10 cellular contexts compared by ENCODE assay signal in the genomic region with DNA sequence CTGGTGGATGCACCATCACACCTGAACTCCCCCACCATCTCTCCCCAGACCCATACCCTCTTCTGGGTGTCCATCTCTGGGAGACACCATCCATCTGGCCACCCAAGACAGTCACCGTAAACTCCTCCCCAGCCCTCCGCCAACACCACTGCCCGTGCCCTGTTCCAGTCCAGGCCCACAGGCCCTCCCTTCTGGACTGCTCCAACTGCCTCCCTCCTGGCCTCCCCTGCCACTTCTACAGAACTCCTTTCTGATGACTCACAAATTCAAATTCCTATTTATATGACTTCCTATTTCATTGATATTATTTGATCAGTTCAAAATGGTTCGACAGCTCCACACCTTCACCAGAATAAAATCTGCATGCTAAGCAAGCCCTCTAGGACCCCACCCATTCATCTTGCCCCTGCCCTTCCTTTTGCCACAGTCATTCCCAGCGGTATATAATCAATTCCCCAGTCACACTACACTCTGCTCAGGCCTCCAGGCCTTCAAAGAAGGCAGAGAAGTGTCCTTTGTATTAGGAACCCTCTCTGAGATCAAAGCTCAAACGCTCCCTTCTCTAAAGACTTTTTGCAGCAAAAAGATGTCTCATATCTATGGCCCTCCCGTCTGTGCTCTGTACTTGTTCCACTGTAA. TPM values are rescaled to one million over a fixed set of nuclear protein-coding genes. Genes with fewer than 3 reads are reported as not detected.
DNase-seq lines count a peak whose midpoint lies in the region; ATAC-seq, FAIRE-seq and TF ChIP-seq lines count a peak whose summit lies in the region.
"Had no signal": no experiment of that assay in that cellular context is flagged by ENCODE, and none has a peak within 500 bp of the region (broad histone marks: within the 10 kb centered on the region; RNA-seq: fewer than 3 reads in every experiment).

No MANE protein-coding gene starts in this region.

- WGBS in mesodermal cell (ENCODE audit: insufficient coverage in 2 of 2), 2 experiments = 89 to 96% methylated on average over 4 to 6 of the region's 7 CpGs

- CTCF ChIA-PET in activated naive CD4-positive, alpha-beta T cell treated with anti-CD3 and anti-CD28 coated beads for 36 hours (lab: Charles Lee) = interaction anchor here (0.5 to 1.9 kb wide), 5 partner anchors 18 to 96 kb away, joined by 3 to 8 read pairs (median 4); no protein-coding TSS in a partner anchor

- intact Hi-C loops in activated naive CD4-positive, alpha-beta T cell treated with anti-CD3 and anti-CD28 coated beads for 36 hours (cut with micrococcal nuclease) = no loop called here

- H3K4me3 Mint-ChIP-seq in activated naive CD4-positive, alpha-beta T cell treated with anti-CD3 and anti-CD28 coated beads for 36 hours = peak overlapping the region; percentile 32
- no peak overlapping the region for H3K4me3 Mint-ChIP-seq in brain

- H3K36me3 Mint-ChIP-seq in activated naive CD4-positive, alpha-beta T cell treated with anti-CD3 and anti-CD28 coated beads for 36 hours (ENCODE audit: low read depth) = peaks cover 38% of the 10 kb centered on the region
- peaks cover 5% of the 10 kb centered on the region for H3K36me3 Mint-ChIP-seq in brain

- DNase-seq in activated naive CD4-positive, alpha-beta T cell treated with anti-CD3 and anti-CD28 coated beads for 36 hours = no peak
- DNase-seq in activated naive CD4-positive, alpha-beta T cell treated with Interleukin-2 at 50 U/mL for 16 hours = no peak
- DNase-seq in urothelium cell line (ENCODE audit: low spot score) (peak; percentile 54), substantia nigra (lab: John Stamatoyannopoulos, UW) (no peak), cerebellar nuclear complex (lab: John Stamatoyannopoulos, UW) (no peak)
- DNase-seq: NCI-H1417 had no signal

- H3K27me3 Mint-ChIP-seq in activated naive CD4-positive, alpha-beta T cell treated with anti-CD3 and anti-CD28 coated beads for 36 hours (ENCODE audit: low read depth) = no peaks in the 10 kb centered on the region
- no peaks in the 10 kb centered on the region for H3K27me3 Mint-ChIP-seq in brain

- H3K27ac ChIP-seq in mesodermal cell (ENCODE audit: low read depth, low read length, severe bottlenecking) (peak overlapping the region; percentile 79), substantia nigra (ENCODE audit: low read depth, low read length, poor library complexity, severe bottlenecking) (no peak overlapping the region)

- peaks cover 98% of the 10 kb centered on the region for H3K4me1 Mint-ChIP-seq in activated naive CD4-positive, alpha-beta T cell treated with anti-CD3 and anti-CD28 coated beads for 36 hours (ENCODE audit: low read depth)
- H3K4me1 Mint-ChIP-seq in brain = peaks cover 56% of the 10 kb centered on the region

- no peak for TF ChIP-seq CTCF in brain (conservative IDR thresholded peaks at IDR 0.05)

- H3K27ac Mint-ChIP-seq in activated naive CD4-positive, alpha-beta T cell treated with anti-CD3 and anti-CD28 coated beads for 36 hours = peak overlapping the region; percentile 96
- peak overlapping the region in 3 of 5 experiments; percentile 70 to 77 (median 74) for H3K27ac Mint-ChIP-seq in brain

- H3K4me1 ChIP-seq in mesodermal cell (ENCODE audit: control insufficient read depth, insufficient read depth, low read length, poor library complexity, severe bottlenecking) = peaks cover 94% of the 10 kb centered on the region

- FAIRE-seq in urothelium cell line (lab: Jason Lieb, UNC) = no peak
- FAIRE-seq: islet of Langerhans had no signal

- peaks cover 54% of the 10 kb centered on the region for H3K36me3 ChIP-seq in mesodermal cell (ENCODE audit: control insufficient read depth, insufficient read depth, low read length)

- H3K9me3 Mint-ChIP-seq in activated naive CD4-positive, alpha-beta T cell treated with anti-CD3 and anti-CD28 coated beads for 36 hours = no peaks in the 10 kb centered on the region
- H3K9me3 Mint-ChIP-seq in brain = peaks cover 0 to 5% (median 0%) of the 10 kb centered on the region in 5 experiments

- no peaks in the 10 kb centered on the region for H3K9me3 ChIP-seq in mesodermal cell (ENCODE audit: control insufficient read depth, low read length)

- no peak for ATAC-seq in GM19328 (IDR thresholded peaks at IDR 0.05; ENCODE audit: unreplicated experiment)

- no peak overlapping the region for H3K4me3 ChIP-seq in mesodermal cell (ENCODE audit: extremely low read depth, insufficient read depth, low read length, poor library complexity, severe bottlenecking)

RNA-seq across cellular contexts. Expression of a gene that starts 29.1 kb away (rescaled TPM):
- 100 to 1,000 TPM; 574 to 625 TPM for total RNA-seq in activated naive CD4-positive, alpha-beta T cell treated with anti-CD3 and anti-CD28 coated beads for 36 hours
- 236 TPM for polyA plus RNA-seq in brain (ENCODE audit: insufficient read depth, low read depth, low replicate concordance)
- polyA plus RNA-seq in mesodermal cell (2013, experiment 1 of 2) = 360 TPM
- 289 TPM for polyA plus RNA-seq in mesodermal cell (2013, experiment 2 of 2)
